ENCODE assay signal across 24 cellular contexts in the genomic region with DNA sequence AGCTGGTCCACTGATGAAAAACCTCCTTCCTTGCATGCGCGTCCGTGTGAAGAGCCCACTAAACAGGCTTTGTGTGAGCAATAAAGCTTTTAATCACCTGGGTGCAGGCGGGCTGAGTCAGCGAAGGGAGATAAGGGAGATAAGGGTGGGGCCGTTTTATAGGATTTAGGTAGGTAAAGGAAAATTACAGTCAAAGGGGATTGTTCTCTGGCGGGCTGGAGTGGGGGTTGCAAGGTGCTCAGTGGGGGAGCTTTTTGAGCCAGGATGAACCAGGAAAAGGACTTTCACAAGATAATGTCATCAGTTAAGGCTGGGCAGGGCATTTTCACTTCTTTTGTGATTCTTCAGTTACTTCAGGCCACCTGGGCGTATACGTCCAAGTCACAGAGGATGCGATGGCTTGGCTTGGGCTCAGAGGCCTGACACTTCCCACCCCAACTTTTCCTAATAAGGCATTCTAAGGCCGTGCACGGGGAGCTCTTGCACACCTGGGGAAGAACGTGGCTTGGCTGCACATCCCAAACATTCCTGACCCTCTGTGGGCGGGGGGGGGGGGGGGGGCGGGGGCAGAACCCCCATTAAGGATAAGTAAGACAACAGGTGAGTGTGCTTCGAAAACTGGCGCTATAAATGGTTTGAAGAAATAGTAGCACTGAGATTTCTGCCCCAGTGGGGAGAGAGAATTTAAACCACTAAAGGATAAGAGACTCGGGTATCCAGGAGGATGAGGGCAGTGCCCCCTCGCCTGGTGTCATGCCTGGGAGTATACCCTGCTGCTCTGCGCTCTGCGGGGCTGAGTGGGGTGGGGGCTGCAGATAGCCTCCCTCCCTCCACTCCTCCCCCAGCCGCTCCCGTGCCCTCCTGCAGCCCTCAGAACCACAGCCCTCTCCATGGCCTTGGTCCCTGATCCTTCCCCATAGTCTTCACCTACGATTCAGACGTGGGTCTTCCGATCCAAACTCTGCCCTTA.
A peak's percentile ranks its signal among the peaks of the same experiment; 100 is the strongest.
DNase-seq lines count a peak whose midpoint lies in the region; ATAC-seq and TF ChIP-seq lines count a peak whose summit lies in the region.
"Had no signal": no experiment of that assay in that cellular context is flagged by ENCODE, and none has a peak within 500 bp of the region (broad histone marks: within the 10 kb centered on the region; RNA-seq: fewer than 3 reads in every experiment).

No MANE protein-coding gene starts in this region.

- no peak for TF ChIP-seq POLR2A in gastrocnemius medialis (IDR thresholded peaks at IDR 0.05)

- no peaks in the 10 kb centered on the region for H3K9me3 Mint-ChIP-seq in progenitor cell of endocrine pancreas (ENCODE audit: low read depth)
- H3K9me3 Mint-ChIP-seq: IgD-negative memory B cell, nephron progenitor cell had no signal

- peak overlapping the region; percentile 22 for H3K4me3 Mint-ChIP-seq in progenitor cell of endocrine pancreas (ENCODE audit: low read depth)
- H3K4me3 Mint-ChIP-seq: IgD-negative memory B cell, nephron progenitor cell had no signal

- no peaks in the 10 kb centered on the region for H3K9me3 ChIP-seq in PC-9 (ENCODE audit: insufficient read depth, low read depth)
- no peaks in the 10 kb centered on the region for H3K9me3 ChIP-seq in gastrocnemius medialis
- H3K9me3 ChIP-seq: esophagus squamous epithelium, Peyer's patch, thoracic aorta had no signal

- no peak overlapping the region for H3K4me2 ChIP-seq in PC-9

- H3K4me3 ChIP-seq in PC-9 (no peak overlapping the region), gastrocnemius medialis (no peak overlapping the region)
- H3K4me3 ChIP-seq: esophagus squamous epithelium, Peyer's patch, SK-N-MC, thoracic aorta had no signal

- DNase-seq in NCI-H146 treated with DMSO at 0.1 percent for 48 hours (lab: John Stamatoyannopoulos, UW; ENCODE audit: unreplicated experiment) (peak; percentile 100), NCI-H146 (lab: John Stamatoyannopoulos, UW) (no peak), PC-9 (peak; percentile 40 to 44), iPS DF 19.7 (ENCODE audit: low read depth, low spot score) (peak; percentile 96), progenitor cell of endocrine pancreas (ENCODE audit: low spot score, unreplicated experiment) (no peak), gastrocnemius medialis (no peak), NCI-H187 treated with DMSO at 0.1 percent for 48 hours (lab: John Stamatoyannopoulos, UW) (no peak)
- DNase-seq: 8988T; activated CD4-positive, alpha-beta T cell treated with anti-CD3 and anti-CD28 coated beads for 4 hours; activated gamma-delta T cell treated with Interleukin-2 at 50 U/mL for 16 hours; amygdala; central memory CD4-positive, alpha-beta T cell; esophagus squamous epithelium; glutamatergic neuron; NCI-H2107; NCI-H774; nephron progenitor cell; stimulated activated CD4-positive, alpha-beta T cell treated with anti-CD3 and anti-CD28 coated beads, Interleukin-12 subunit alpha, Interleukin-12 subunit beta, amount 100 ng/mL, for 4 hours had no signal

- TF ChIP-seq CTCF in PC-9 (conservative IDR thresholded peaks at IDR 0.05) (no peak), progenitor cell of endocrine pancreas (IDR thresholded peaks at IDR 0.05; ENCODE audit: unreplicated experiment) (no peak), gastrocnemius medialis (IDR thresholded peaks at IDR 0.05 in 4 of 5, conservative IDR thresholded peaks at IDR 0.05 in 1 of 5) (no peak)

- H3K27ac Mint-ChIP-seq in progenitor cell of endocrine pancreas = peak overlapping the region; percentile 35
- H3K27ac Mint-ChIP-seq: nephron progenitor cell had no signal

- in situ Hi-C loops in gastrocnemius medialis (cut with MboI; ENCODE audit: low sequenced_read_pairs in 4 of 4) = no loop called here

- H3F3A ChIP-seq in PC-9 (ENCODE audit: insufficient read depth, low read depth) = no peaks in the 10 kb centered on the region

- POLR2A ChIA-PET in PC-9 (lab: Charles Lee; ENCODE audit: unreplicated experiment) = interaction anchor here (0.6 kb wide), 2 partner anchors 79 to 352 kb away, joined by 4 read pairs; no protein-coding TSS in a partner anchor

- H3K79me2 ChIP-seq in PC-9 (ENCODE audit: low read depth) = no peaks in the 10 kb centered on the region

- H3K27me3 Mint-ChIP-seq in progenitor cell of endocrine pancreas = no peaks in the 10 kb centered on the region
- H3K27me3 Mint-ChIP-seq: IgD-negative memory B cell had no signal

- H3K9me2 ChIP-seq in PC-9 (ENCODE audit: insufficient read depth) = no peaks in the 10 kb centered on the region

- no peaks in the 10 kb centered on the region for H3K36me3 ChIP-seq in PC-9 (ENCODE audit: low read depth)
- no peaks in the 10 kb centered on the region for H3K36me3 ChIP-seq in gastrocnemius medialis
- H3K36me3 ChIP-seq: Peyer's patch, thoracic aorta had no signal

- no peaks in the 10 kb centered on the region for H3K27me3 ChIP-seq in PC-9 (ENCODE audit: insufficient read depth, low read depth)
- no peaks in the 10 kb centered on the region for H3K27me3 ChIP-seq in gastrocnemius medialis
- H3K27me3 ChIP-seq: esophagus squamous epithelium, Peyer's patch had no signal

- peaks cover 13% of the 10 kb centered on the region for H3K36me3 Mint-ChIP-seq in progenitor cell of endocrine pancreas (ENCODE audit: insufficient read depth)
- H3K36me3 Mint-ChIP-seq: IgD-negative memory B cell had no signal

- no peaks in the 10 kb centered on the region for H3K4me1 ChIP-seq in PC-9 (replicated peaks; ENCODE audit: insufficient read depth)
- H3K4me1 ChIP-seq in gastrocnemius medialis = no peaks in the 10 kb centered on the region

- peaks cover 24% of the 10 kb centered on the region for H3K4me1 Mint-ChIP-seq in progenitor cell of endocrine pancreas (ENCODE audit: low read depth)
- H3K4me1 Mint-ChIP-seq: IgD-negative memory B cell had no signal

- no TSS peak for BruUV-seq in PC-9 (replicated peaks; lab: Mats Ljungman, UMichigan)

- H4K20me1 ChIP-seq in PC-9 (ENCODE audit: insufficient read depth) = no peaks in the 10 kb centered on the region

- ATAC-seq in gastrocnemius medialis = no peak
- no peak for ATAC-seq in HG03457 (IDR thresholded peaks at IDR 0.05; ENCODE audit: unreplicated experiment)

- CTCF ChIA-PET in PC-9 (lab: Charles Lee) = interaction anchor here (0.6 to 0.7 kb wide), 2 partner anchors 202 to 1062 kb away, joined by 3 read pairs; no protein-coding TSS in a partner anchor

- intact Hi-C loops in PC-9 (cut with micrococcal nuclease; ENCODE audit: unreplicated experiment) (no loop called here), gastrocnemius medialis (cut with DNase I; ENCODE audit: low total_unique reads) (no loop called here)

- H2AFZ ChIP-seq in PC-9 = no peak overlapping the region

- H3K27ac ChIP-seq in PC-9 (no peak overlapping the region), gastrocnemius medialis (no peak overlapping the region)
- H3K27ac ChIP-seq: C4-2B, esophagus squamous epithelium, Peyer's patch, SK-N-MC, thoracic aorta had no signal

Comparison
In these comparisons a context has a peak if more than half of its experiments do, and no peak if none do; other contexts are left out.
1. DNase-seq: peak in NCI-H146 treated with DMSO at 0.1 percent for 48 hours (single experiment), PC-9 (2 of 2) and iPS DF 19.7 (single experiment); none in NCI-H146 (single experiment), progenitor cell of endocrine pancreas (single experiment), gastrocnemius medialis (0 of 2) and NCI-H187 treated with DMSO at 0.1 percent for 48 hours (single experiment).